Comparison of ENCODE assay signal across 14 cellular contexts in genomic region chr17:1047177-1047885, GRCh38. TPM values are rescaled to one million over a fixed set of nuclear protein-coding genes. Genes with fewer than 3 reads are reported as not detected.
DNase-seq lines count a peak whose midpoint lies in the region; ATAC-seq and TF ChIP-seq lines count a peak whose summit lies in the region.
"Had no signal": no experiment of that assay in that cellular context is flagged by ENCODE, and none has a peak within 500 bp of the region (broad histone marks: within the 10 kb centered on the region; RNA-seq: fewer than 3 reads in every experiment).

No MANE protein-coding gene starts in this region.

- peak overlapping the region; percentile 95 for H3K27ac Mint-ChIP-seq in mesothelial cell of epicardium
- H3K27ac Mint-ChIP-seq: activated T-helper 2 cell treated with anti-CD3 and anti-CD28 coated beads, Interferon-gamma antibody, Interleukin-2, Interleukin-4, amounts not matched to agents 10 μg/mL and 5 μg/mL and 100 μg/mL, durations not matched to agents 14 hours and 24 hours and 36 hours had no signal

- peaks cover 18% of the 10 kb centered on the region for H3K36me3 Mint-ChIP-seq in mesothelial cell of epicardium

- no peak overlapping the region for H3K9ac ChIP-seq in SK-N-SH

- peaks cover 5 to 19% of the 10 kb centered on the region in 2 experiments for H3K36me3 ChIP-seq in SK-N-SH (replicated peaks in 1 of 2; ENCODE audit: control insufficient read depth in 1 of 2, insufficient read depth in 2 of 2, low read length in 1 of 2)
- peaks cover 0 to 45% (median 29%) of the 10 kb centered on the region in 4 donors for H3K36me3 ChIP-seq in esophagus muscularis mucosa
- no peaks in the 10 kb centered on the region for H3K36me3 ChIP-seq in uterus
- H3K36me3 ChIP-seq: pancreas had no signal

- no peak for TF ChIP-seq POLR2A in esophagus muscularis mucosa (IDR thresholded peaks at IDR 0.05; ENCODE audit: low read depth)
- no peak for TF ChIP-seq POLR2A in uterus (IDR thresholded peaks at IDR 0.05)

- H3K27ac ChIP-seq in SK-N-SH (ENCODE audit: low read depth in 2 of 2, low read length in 1 of 2) (no peak overlapping the region), esophagus muscularis mucosa (replicated peaks in 1 of 4) (peak overlapping the region; percentile 83 to 93 (median 88)), uterus (peak overlapping the region; percentile 31 to 60)
- H3K27ac ChIP-seq: pancreas had no signal

- ATAC-seq in SK-N-SH treated with all-trans-retinoic acid at 6 μM for 48 hours (peak; percentile 23; the same call in 2 of the 3 replicates), HG02970 (IDR thresholded peaks at IDR 0.05; ENCODE audit: low FRiP score, unreplicated experiment) (no peak)

- H3K4me2 ChIP-seq in SK-N-SH, result no peak overlapping the region

- DNase-seq in SK-N-SH, result no peak
- no peak for DNase-seq in esophagus muscularis mucosa (ENCODE audit: extremely low spot score)
- DNase-seq in mesothelial cell of epicardium (ENCODE audit: low spot score in 2 of 2, unreplicated experiment in 2 of 2), result peak in 1 of 2 experiments; percentile 76
- DNase-seq in uterus, result no peak
- DNase-seq in ureter (ENCODE audit: low spot score), result no peak
- no peak for DNase-seq in NOMO-1 treated with DMSO at 0.1 percent for 48 hours (lab: John Stamatoyannopoulos, UW; ENCODE audit: unreplicated experiment)
- DNase-seq: 8988T; activated CD4-positive, alpha-beta T cell treated with anti-CD3 and anti-CD28 coated beads for 1 hour; Kasumi-1; SIG-M5 had no signal

- no peak overlapping the region for H2AFZ ChIP-seq in SK-N-SH (ENCODE audit: low read depth)

- POLR2A ChIA-PET in SK-N-SH (lab: Yijun Ruan, JAX), result no interaction called here

- H3K27me3 Mint-ChIP-seq in mesothelial cell of epicardium (ENCODE audit: low read depth), result no peaks in the 10 kb centered on the region

- no peaks in the 10 kb centered on the region for H3K9me3 ChIP-seq in SK-N-SH
- H3K9me3 ChIP-seq in esophagus muscularis mucosa, result no peaks in the 10 kb centered on the region
- H3K9me3 ChIP-seq in uterus, result no peaks in the 10 kb centered on the region
- H3K9me3 ChIP-seq: pancreas had no signal

- peaks cover 4% of the 10 kb centered on the region for H3F3A ChIP-seq in SK-N-SH (replicated peaks; ENCODE audit: insufficient read depth)

- H3K9me3 Mint-ChIP-seq in mesothelial cell of epicardium, result no peaks in the 10 kb centered on the region
- H3K9me3 Mint-ChIP-seq: activated T-helper 2 cell treated with anti-CD3 and anti-CD28 coated beads, Interferon-gamma antibody, Interleukin-2, Interleukin-4, amounts not matched to agents 10 μg/mL and 5 μg/mL and 100 μg/mL, durations not matched to agents 14 hours and 24 hours and 36 hours had no signal

- H3K4me3 Mint-ChIP-seq in mesothelial cell of epicardium, result peak overlapping the region; percentile 15

- peaks cover 29% of the 10 kb centered on the region for H3K4me1 Mint-ChIP-seq in mesothelial cell of epicardium

- H3K79me2 ChIP-seq in SK-N-SH (ENCODE audit: insufficient read depth), result peaks cover 9% of the 10 kb centered on the region; the same call in 1 of the 2 replicates

- no peak for TF ChIP-seq RAD21 in SK-N-SH (IDR thresholded peaks at IDR 0.05; ENCODE audit: low read length)

- no peak overlapping the region for H3K4me3 ChIP-seq in SK-N-SH (ENCODE audit: low read depth in 2 of 2, low read length in 1 of 2)
- peak overlapping the region in 1 of 4 donors; percentile 27 for H3K4me3 ChIP-seq in esophagus muscularis mucosa
- no peak overlapping the region for H3K4me3 ChIP-seq in uterus
- H3K4me3 ChIP-seq: pancreas had no signal

- H3K9me2 ChIP-seq in SK-N-SH, result no peaks in the 10 kb centered on the region

- H4K20me1 ChIP-seq in SK-N-SH (ENCODE audit: insufficient read depth), result peaks cover 4% of the 10 kb centered on the region; the same call in 1 of the 2 replicates

- 79% methylated on average over 9 of the region's 22 CpGs for WGBS in SK-N-SH (ENCODE audit: low lambda C conversion rate)
- WGBS in esophagus muscularis mucosa, result 39% methylated on average over 19 of the region's 22 CpGs

- CTCF ChIA-PET in SK-N-SH (lab: Yijun Ruan, JAX), result interaction anchor here (1.0 to 2.7 kb wide), 3 partner anchors 9 to 50 kb away, joined by 3 to 11 read pairs (median 4); partner anchors contain the start of gene TIMM22

- H3K27me3 ChIP-seq in SK-N-SH (ENCODE audit: insufficient read depth), result no peaks in the 10 kb centered on the region
- no peaks in the 10 kb centered on the region for H3K27me3 ChIP-seq in esophagus muscularis mucosa
- H3K27me3 ChIP-seq in uterus, result no peaks in the 10 kb centered on the region
- H3K27me3 ChIP-seq: pancreas had no signal

- intact Hi-C loops in esophagus muscularis mucosa (cut with DNase I), result no loop called here
- intact Hi-C loops in uterus (cut with DNase I; ENCODE audit: low total_unique reads), result no loop called here

- TF ChIP-seq CTCF in SK-N-SH (IDR thresholded peaks at IDR 0.05) (no peak), esophagus muscularis mucosa (IDR thresholded peaks at IDR 0.05) (peak in 2 of 3 experiments; percentile 35 to 54), mesothelial cell of epicardium (IDR thresholded peaks at IDR 0.05; ENCODE audit: unreplicated experiment) (no peak), uterus (IDR thresholded peaks at IDR 0.05) (no peak)

- TF ChIP-seq EP300 in SK-N-SH (IDR thresholded peaks at IDR 0.05; ENCODE audit: borderline replicate concordance in 1 of 2, low read depth in 1 of 2, low read length in 1 of 2) (no peak), esophagus muscularis mucosa (IDR thresholded peaks at IDR 0.05) (peak; percentile 97)

- no peaks in the 10 kb centered on the region; a peak in 1 of 4 replicates for H3K4me1 ChIP-seq in SK-N-SH (ENCODE audit: control insufficient read depth in 1 of 2, insufficient read depth in 2 of 2, low read depth in 1 of 2, low read length in 1 of 2)
- H3K4me1 ChIP-seq in esophagus muscularis mucosa, result peaks cover 40 to 89% (median 77%) of the 10 kb centered on the region in 4 donors
- peaks cover 0 to 5% of the 10 kb centered on the region in 2 donors for H3K4me1 ChIP-seq in uterus
- H3K4me1 ChIP-seq: pancreas had no signal

TF ChIP-seq in SK-N-SH treated with all-trans-retinoic acid at 6 μM for 48 hours, 23 proteins besides CTCF, POLR2A, EP300 and RAD21 (continues in another document):
- no peak for TF ChIP-seq POU6F1 (CRISPR knock-in tag; IDR thresholded peaks at IDR 0.05; ENCODE audit: borderline replicate concordance, low read depth)
- no peak for TF ChIP-seq ARNTL (CRISPR knock-in tag; IDR thresholded peaks at IDR 0.05; ENCODE audit: borderline replicate concordance, low read depth)

TF ChIP-seq in SK-N-SH, 30 proteins besides CTCF, POLR2A, EP300 and RAD21:
- no peak for TF ChIP-seq POLR2AphosphoS5 (IDR thresholded peaks at IDR 0.05; ENCODE audit: low read depth, low read length)
- no peak for TF ChIP-seq IRF3 (IDR thresholded peaks at IDR 0.05; ENCODE audit: low read depth, low read length)
- no peak for TF ChIP-seq ELF1 (IDR thresholded peaks at IDR 0.05)
- no peak for TF ChIP-seq PBX3 (IDR thresholded peaks at IDR 0.05)
- TF ChIP-seq FOXJ3 (CRISPR knock-in tag; IDR thresholded peaks at IDR 0.05), result no peak
- TF ChIP-seq SMC3 (IDR thresholded peaks at IDR 0.05; ENCODE audit: low read depth, low read length), result no peak
- TF ChIP-seq FOXM1 (IDR thresholded peaks at IDR 0.05; ENCODE audit: low read depth), result no peak
- no peak for TF ChIP-seq JUND (IDR thresholded peaks at IDR 0.05)
- TF ChIP-seq TEAD4 (IDR thresholded peaks at IDR 0.05; ENCODE audit: borderline replicate concordance, insufficient read depth), result no peak
- no peak for TF ChIP-seq USF2 (IDR thresholded peaks at IDR 0.05; ENCODE audit: borderline replicate concordance, low read depth, low read length)
- TF ChIP-seq EZH2phosphoT487 (IDR thresholded peaks at IDR 0.05; ENCODE audit: borderline replicate concordance, low read depth), result no peak

RNA-seq across cellular contexts. Expression of gene TIMM22, which starts 50.4 kb away (rescaled TPM):
- 9.9 and 10.7 TPM in 2 replicates for polyA plus RNA-seq in SK-N-SH (2012; rRNA removed)
- 11.3 and 11.4 TPM in 2 replicates for polyA plus RNA-seq in SK-N-SH (2012; cell fraction: cytosol; rRNA removed)
- polyA plus RNA-seq in SK-N-SH (2012; cell fraction: nucleus; rRNA removed), result 5.0 and 5.2 TPM in 2 replicates
- total RNA-seq in esophagus muscularis mucosa, result 10 to 100 TPM; 14.1 to 17.9 (median 15.8) TPM
- total RNA-seq in mesothelial cell of epicardium, result 14.9 to 16.3 TPM (median 15.5 TPM) in 3 replicates
- total RNA-seq in uterus, result 10 to 100 TPM in 2 of 4 donors, 1 to 10 TPM in 2; 5.1 to 17.1 (median 10.8) TPM
- 10.3 TPM for total RNA-seq in ureter

Comparison
In these comparisons a context has a peak if more than half of its experiments do, and no peak if none do; other contexts are left out.
1. H3K27ac ChIP-seq: peak in esophagus muscularis mucosa (4 of 4) and uterus (2 of 2); none in SK-N-SH (0 of 2).
2. CTCF ChIP-seq: peak in esophagus muscularis mucosa (2 of 3); none in SK-N-SH (single experiment), mesothelial cell of epicardium (single experiment) and uterus (0 of 4).